ENCODE assay signal across 1 cellular context in genomic region chr17:81394377-81394747, GRCh38.
TF ChIP-seq lines count a peak whose summit lies in the region.

No MANE protein-coding gene starts in this region.

TF ChIP-seq in GM12878, 131 proteins besides CTCF, POLR2A, EP300 and RAD21 (continued from another document):
- TF ChIP-seq RELB (IDR thresholded peaks at IDR 0.05; ENCODE audit: low read depth) (no peak), PKNOX1 (IDR thresholded peaks at IDR 0.05) (no peak), BHLHE40 (IDR thresholded peaks at IDR 0.05; ENCODE audit: borderline replicate concordance in 1 of 2, low read depth in 2 of 2, low read length in 1 of 2) (no peak), CEBPZ (IDR thresholded peaks at IDR 0.05; ENCODE audit: low read depth, low read length) (no peak)
